9 cellular contexts compared by ENCODE assay signal in genomic region chr12:39619660-39620433, GRCh38. TPM values are rescaled to one million over a fixed set of nuclear protein-coding genes. Genes with fewer than 3 reads are reported as not detected.
DNase-seq lines count a peak whose midpoint lies in the region; ATAC-seq and TF ChIP-seq lines count a peak whose summit lies in the region.
"Had no signal": no experiment of that assay in that cellular context is flagged by ENCODE, and none has a peak within 500 bp of the region (broad histone marks: within the 10 kb centered on the region; RNA-seq: fewer than 3 reads in every experiment).

Gene ABCD2, minus strand, starts transcription at chr12:39619803. Its CDS starts 188 bp downstream, at chr12:39619615.

- peaks cover 0 to 15% (median 13%) of the 10 kb centered on the region in 4 donors for H3K4me1 ChIP-seq in liver (ENCODE audit: control insufficient read depth in 4 of 4, insufficient read depth in 4 of 4, low read length in 3 of 4)

- no peak within 1 kb of the TSS for H3K27ac Mint-ChIP-seq in activated CD4-positive, alpha-beta T cell treated with anti-CD3 and anti-CD28 coated beads, Interleukin-2, amount 10 ng/mL, durations not matched to agents 24 days and 14 days

- DNase-seq in AG10803 (ENCODE audit: low read depth) (peak; percentile 56), NCI-H524 treated with DMSO at 0.1 percent for 48 hours (lab: John Stamatoyannopoulos, UW) (peak; percentile 82), dermis microvascular lymphatic vessel endothelial cell (ENCODE audit: low read depth in 2 of 2) (peak; percentile 6 to 36)
- peak; percentile 93 for DNase-seq in activated CD4-positive, alpha-beta T cell treated with anti-CD3 and anti-CD28 coated beads, Interleukin-2, amount 10 ng/mL, durations not matched to agents 24 days and 14 days
- peak; percentile 82 for DNase-seq in stimulated activated CD4-positive, alpha-beta T cell treated with anti-CD3 and anti-CD28 coated beads, Interleukin-4, amount 100 ng/mL, for 24 hours

- intact Hi-C loops in activated CD4-positive, alpha-beta T cell treated with anti-CD3 and anti-CD28 coated beads, Interleukin-2, amount 10 ng/mL, durations not matched to agents 24 days and 14 days (cut with micrococcal nuclease) = loop anchor here (1.0 to 10.0 kb wide), 9 partner anchors 8 to 713 kb away; partner anchors contain the start of genes CPNE8, KIF21A and SLC2A13

- H3K36me3 ChIP-seq in liver (ENCODE audit: control insufficient read depth in 4 of 4, insufficient read depth in 3 of 4, low read depth in 1 of 4, low read length in 3 of 4) = no peaks in the 10 kb centered on the region

- H3K27ac ChIP-seq in liver (ENCODE audit: low read depth in 1 of 2, low read length in 2 of 2) = peak within 1 kb of the TSS in 1 of 2 donors; percentile 51

- H3K9me3 Mint-ChIP-seq in activated CD4-positive, alpha-beta T cell treated with anti-CD3 and anti-CD28 coated beads, Interleukin-2, amount 10 ng/mL, durations not matched to agents 24 days and 14 days = peaks cover 3% of the 10 kb centered on the region
- H3K9me3 Mint-ChIP-seq: brain had no signal

- peaks cover 30% of the 10 kb centered on the region for H3K4me1 Mint-ChIP-seq in activated CD4-positive, alpha-beta T cell treated with anti-CD3 and anti-CD28 coated beads, Interleukin-2, amount 10 ng/mL, durations not matched to agents 24 days and 14 days

- under 1% methylated on average over 20 of the region's 20 CpGs for WGBS in liver

- H3K9ac ChIP-seq in liver (ENCODE audit: low read depth in 1 of 2, low read length in 2 of 2) = peak within 1 kb of the TSS in 1 of 2 donors; percentile 49

- H3K9me3 ChIP-seq in liver (ENCODE audit: control insufficient read depth in 4 of 4, low read length in 3 of 4) = no peaks in the 10 kb centered on the region

- H3K27me3 ChIP-seq in liver (ENCODE audit: control insufficient read depth in 4 of 4, insufficient read depth in 4 of 4, low read length in 3 of 4) = no peaks in the 10 kb centered on the region

- TF ChIP-seq CTCF in AG10803 (conservative IDR thresholded peaks at IDR 0.05; ENCODE audit: low read length) = no peak; the same call in 1 of the 2 replicates
- TF ChIP-seq CTCF in liver (IDR thresholded peaks at IDR 0.05; ENCODE audit: low read depth, low read length, missing input control) = peak; percentile 8

- TF ChIP-seq RAD21 in liver (IDR thresholded peaks at IDR 0.05) = peak; percentile 40 to 57

- no peak within 1 kb of the TSS for H3K4me3 Mint-ChIP-seq in activated CD4-positive, alpha-beta T cell treated with anti-CD3 and anti-CD28 coated beads, Interleukin-2, amount 10 ng/mL, durations not matched to agents 24 days and 14 days

- ATAC-seq in GM19023 (IDR thresholded peaks at IDR 0.05; ENCODE audit: unreplicated experiment) (peak; percentile 79), HG03175 (IDR thresholded peaks at IDR 0.05; ENCODE audit: unreplicated experiment) (peak; percentile 88)

- H3K4me3 ChIP-seq in AG10803 (ENCODE audit: low read length) (peak within 1 kb of the TSS; percentile 62), liver (ENCODE audit: low read depth in 1 of 3, low read length in 3 of 3) (peak within 1 kb of the TSS; percentile 44 to 86 (median 57))

- peaks cover 12% of the 10 kb centered on the region for H3K36me3 Mint-ChIP-seq in activated CD4-positive, alpha-beta T cell treated with anti-CD3 and anti-CD28 coated beads, Interleukin-2, amount 10 ng/mL, durations not matched to agents 24 days and 14 days (ENCODE audit: low read depth)
- H3K36me3 Mint-ChIP-seq: brain had no signal

- H3K27me3 Mint-ChIP-seq in activated CD4-positive, alpha-beta T cell treated with anti-CD3 and anti-CD28 coated beads, Interleukin-2, amount 10 ng/mL, durations not matched to agents 24 days and 14 days = no peaks in the 10 kb centered on the region
- H3K27me3 Mint-ChIP-seq: brain had no signal

TF ChIP-seq in liver, 16 proteins besides CTCF, POLR2A, EP300 and RAD21:
- no peak for TF ChIP-seq ATF3 (IDR thresholded peaks at IDR 0.05)
- peak; percentile 62 to 64 for TF ChIP-seq RXRA (IDR thresholded peaks at IDR 0.05)
- TF ChIP-seq GABPA (IDR thresholded peaks at IDR 0.05 in 1 of 2, conservative IDR thresholded peaks at IDR 0.05 in 1 of 2) = no peak
- no peak for TF ChIP-seq ZBTB33 (IDR thresholded peaks at IDR 0.05)
- TF ChIP-seq FOXA2 (IDR thresholded peaks at IDR 0.05) = no peak
- no peak for TF ChIP-seq NR2F2 (IDR thresholded peaks at IDR 0.05)
- TF ChIP-seq TAF1 (conservative IDR thresholded peaks at IDR 0.05) = no peak
- TF ChIP-seq SP1 (IDR thresholded peaks at IDR 0.05) = peak; percentile 19
- peak in 1 of 2 donors; percentile 20 for TF ChIP-seq HNF4A (conservative IDR thresholded peaks at IDR 0.05)
TF ChIP-seq in liver: peak in this region for 3.

RNA-seq across cellular contexts. Expression of gene ABCD2, which starts in this region (rescaled TPM):
- total RNA-seq in activated CD4-positive, alpha-beta T cell treated with anti-CD3 and anti-CD28 coated beads, Interleukin-2, amount 10 ng/mL, durations not matched to agents 24 days and 14 days = 7.0 and 7.4 TPM in 2 replicates
- total RNA-seq in dermis microvascular lymphatic vessel endothelial cell = not detected in 2 replicates
- under 1 TPM; under 0.01 to 0.25 TPM for total RNA-seq in liver
- polyA plus RNA-seq in liver = under 1 TPM in 1 of 2 donors, not detected in 1; 0.05 TPM

Comparison
In these comparisons a context has a peak if more than half of its experiments do, and no peak if none do; other contexts are left out.
1. Peak in DNase-seq in dermis microvascular lymphatic vessel endothelial cell; RNA of the gene not detected or under 1 TPM.
2. DNase-seq: peak in every context shown above with its lines; median percentile 93 in activated CD4-positive, alpha-beta T cell treated with anti-CD3 and anti-CD28 coated beads, Interleukin-2, amount 10 ng/mL, durations not matched to agents 24 days and 14 days; 82 in NCI-H524 treated with DMSO at 0.1 percent for 48 hours; 82 in stimulated activated CD4-positive, alpha-beta T cell treated with anti-CD3 and anti-CD28 coated beads, Interleukin-4, amount 100 ng/mL, for 24 hours; 56 in AG10803; 21 in dermis microvascular lymphatic vessel endothelial cell.